Comparison of ENCODE assay signal across 15 cellular contexts in genomic region chr2:42961948-42962347, GRCh38.
DNase-seq lines count a peak whose midpoint lies in the region; ATAC-seq and TF ChIP-seq lines count a peak whose summit lies in the region.
"Had no signal": no experiment of that assay in that cellular context is flagged by ENCODE, and none has a peak within 500 bp of the region (broad histone marks: within the 10 kb centered on the region; RNA-seq: fewer than 3 reads in every experiment).

No MANE protein-coding gene starts in this region.

- peak overlapping the region; percentile 58 for H3K27ac Mint-ChIP-seq in memory B cell
- H3K27ac Mint-ChIP-seq: activated CD8-positive, alpha-beta T cell treated with anti-CD3 and anti-CD28 coated beads for 36 hours had no signal

- H3K4me1 ChIP-seq in BLaER1 treated with 17β-estradiol and CSF1 and Interleukin-3, amounts not matched to agents 10 nM and 100 nM = peaks cover 83 to 94% (median 91%) of the 10 kb centered on the region in 10 experiments

- no peaks in the 10 kb centered on the region for H3K36me3 Mint-ChIP-seq in memory B cell

- H3K36me3 ChIP-seq in BLaER1 treated with 17β-estradiol and CSF1 and Interleukin-3, amounts not matched to agents 10 nM and 100 nM = no peaks in the 10 kb centered on the region
- H3K36me3 ChIP-seq: SJSA1 had no signal

- peak overlapping the region in 10 of 11 experiments; percentile 46 to 99 (median 96); a peak in 19 of 22 replicates for H3K27ac ChIP-seq in BLaER1 treated with 17β-estradiol and CSF1 and Interleukin-3, amounts not matched to agents 10 nM and 100 nM
- H3K27ac ChIP-seq in RWPE1 = peak overlapping the region; percentile 86; the same call in 1 of the 2 replicates
- peak overlapping the region in 19 of 21 experiments; percentile 43 to 93 (median 82) for H3K27ac ChIP-seq in skin epidermis
- H3K27ac ChIP-seq: SJSA1 had no signal

- TF ChIP-seq CTCF in RWPE1 (conservative IDR thresholded peaks at IDR 0.05; ENCODE audit: low read depth) = no peak

- POLR2A ChIA-PET in RWPE1 (lab: Yijun Ruan, JAX; ENCODE audit: low non-redundant PET) = no interaction called here

- CTCF ChIA-PET in RWPE1 (lab: Yijun Ruan, JAX) = interaction anchor here (0.8 kb wide), 1 partner anchor 109 kb away, joined by 3 read pairs; no protein-coding TSS in a partner anchor

- ATAC-seq in memory B cell (ENCODE audit: low read depth) = no peak
- ATAC-seq in GM19023 (IDR thresholded peaks at IDR 0.05; ENCODE audit: unreplicated experiment) = no peak
- ATAC-seq in HG03025 (IDR thresholded peaks at IDR 0.05; ENCODE audit: low FRiP score, unreplicated experiment) = no peak

- H3K27me3 Mint-ChIP-seq in memory B cell = peaks cover 4% of the 10 kb centered on the region

- no peaks in the 10 kb centered on the region for H4K20me1 ChIP-seq in BLaER1 treated with 17β-estradiol and CSF1 and Interleukin-3, amounts not matched to agents 10 nM and 100 nM

- no peaks in the 10 kb centered on the region for H3K9me3 ChIP-seq in BLaER1 treated with 17β-estradiol and CSF1 and Interleukin-3, amounts not matched to agents 10 nM and 100 nM (replicated peaks in 1 of 11)

- peaks cover 27% of the 10 kb centered on the region for H3K4me1 Mint-ChIP-seq in memory B cell

- no peak overlapping the region for H3K4me3 Mint-ChIP-seq in memory B cell
- H3K4me3 Mint-ChIP-seq: activated CD8-positive, alpha-beta T cell treated with anti-CD3 and anti-CD28 coated beads for 36 hours; HFFc6 had no signal

- no peaks in the 10 kb centered on the region for H3K9me3 Mint-ChIP-seq in memory B cell
- H3K9me3 Mint-ChIP-seq: activated CD8-positive, alpha-beta T cell treated with anti-CD3 and anti-CD28 coated beads for 36 hours; HFFc6 had no signal

- H3K4me3 ChIP-seq in BLaER1 treated with 17β-estradiol and CSF1 and Interleukin-3, amounts not matched to agents 10 nM and 100 nM = peak overlapping the region in 5 of 10 experiments; percentile 19 to 48 (median 37); a peak in 9 of 20 replicates
- no peak overlapping the region for H3K4me3 ChIP-seq in skin epidermis
- H3K4me3 ChIP-seq: SJSA1 had no signal

- no peak for DNase-seq in RWPE1 (ENCODE audit: low spot score)
- no peak for DNase-seq in memory B cell (ENCODE audit: low spot score in 2 of 2)
- no peak for DNase-seq in HuH-7 (ENCODE audit: low spot score)
- no peak for DNase-seq in NCI-H146 treated with DMSO at 0.1 percent for 48 hours (lab: John Stamatoyannopoulos, UW; ENCODE audit: unreplicated experiment)
- DNase-seq: DMS79; effector memory CD4-positive, alpha-beta T cell; HFFc6; NK-92 treated with Interleukin-12 subunit alpha and Interleukin-12 subunit beta, amount 100 ng/mL, for 24 hours; small intestine had no signal

- peak overlapping the region; percentile 66 to 93 (median 87) for H3K4me2 ChIP-seq in BLaER1 treated with 17β-estradiol and CSF1 and Interleukin-3, amounts not matched to agents 10 nM and 100 nM

- peak overlapping the region in 10 of 11 experiments; percentile 61 to 92 (median 85); a peak in 19 of 22 replicates for H3K9ac ChIP-seq in BLaER1 treated with 17β-estradiol and CSF1 and Interleukin-3, amounts not matched to agents 10 nM and 100 nM

- H3K27me3 ChIP-seq in BLaER1 treated with 17β-estradiol and CSF1 and Interleukin-3, amounts not matched to agents 10 nM and 100 nM = no peaks in the 10 kb centered on the region
- H3K27me3 ChIP-seq: SJSA1 had no signal
